8 cellular contexts compared by ENCODE assay signal in the genomic region with DNA sequence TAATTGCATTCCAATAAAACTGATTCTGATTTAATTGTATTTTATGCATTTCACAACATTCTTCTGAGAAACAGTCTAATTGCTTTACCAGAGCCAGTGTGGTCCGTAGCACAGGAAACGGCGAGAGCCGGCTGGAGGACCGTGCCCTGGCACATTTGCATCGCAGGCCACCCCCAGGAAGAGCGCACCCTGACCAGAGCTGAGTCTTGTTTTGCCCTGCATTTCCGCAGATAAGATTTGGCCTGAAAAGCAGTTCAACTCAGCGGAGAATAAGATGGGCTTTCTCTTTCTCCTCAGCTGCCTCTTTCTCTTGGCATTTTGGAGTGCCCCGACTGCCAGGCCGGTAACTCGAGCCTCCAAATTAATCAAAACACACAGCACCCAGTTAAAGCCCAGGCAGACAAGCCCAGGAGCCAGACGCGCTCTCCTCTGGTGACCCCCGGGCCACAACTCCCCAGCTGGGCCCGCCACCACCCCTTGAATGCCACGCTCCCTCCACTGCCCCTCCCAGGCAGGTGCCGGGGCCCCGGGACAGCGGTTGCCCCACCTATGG. TPM values are rescaled to one million over a fixed set of nuclear protein-coding genes. Genes with fewer than 3 reads are reported as not detected.
DNase-seq lines count a peak whose midpoint lies in the region; ATAC-seq and TF ChIP-seq lines count a peak whose summit lies in the region.

No MANE protein-coding gene starts in this region.

- intact Hi-C loops in vagina (cut with DNase I): no loop called here

- TF ChIP-seq POLR2A in vagina (IDR thresholded peaks at IDR 0.05): no peak

- H3K4me1 ChIP-seq in liver (ENCODE audit: control insufficient read depth in 4 of 4, insufficient read depth in 4 of 4, low read length in 3 of 4) (peaks cover 11 to 19% (median 14%) of the 10 kb centered on the region in 4 donors), vagina (peaks cover 20% of the 10 kb centered on the region)

- no peak overlapping the region for H3K9ac ChIP-seq in liver (ENCODE audit: low read depth in 1 of 2, low read length in 2 of 2)

- TF ChIP-seq RAD21 in liver (IDR thresholded peaks at IDR 0.05): no peak

- H3K9me3 ChIP-seq in liver (ENCODE audit: control insufficient read depth in 4 of 4, low read length in 3 of 4) (peaks cover 0 to 3% (median under 1%) of the 10 kb centered on the region in 4 donors), vagina (no peaks in the 10 kb centered on the region)

- WGBS in liver: 5% methylated on average over 20 of the region's 20 CpGs

- H3K27me3 ChIP-seq in liver (ENCODE audit: control insufficient read depth in 4 of 4, insufficient read depth in 4 of 4, low read length in 3 of 4): peaks cover 0 to 4% (median 1%) of the 10 kb centered on the region in 4 donors
- no peaks in the 10 kb centered on the region for H3K27me3 ChIP-seq in vagina

- TF ChIP-seq CTCF in brain (conservative IDR thresholded peaks at IDR 0.05) (no peak), liver (IDR thresholded peaks at IDR 0.05; ENCODE audit: low read depth, low read length, missing input control) (no peak), vagina (IDR thresholded peaks at IDR 0.05) (no peak)

- peaks cover 11 to 28% (median 14%) of the 10 kb centered on the region in 5 experiments for H3K9me3 Mint-ChIP-seq in brain

- H3K27ac Mint-ChIP-seq in brain: no peak overlapping the region

- H3K4me3 ChIP-seq in liver (ENCODE audit: low read depth in 1 of 3, low read length in 3 of 3) (peak overlapping the region; percentile 23 to 64 (median 64)), vagina (peak overlapping the region; percentile 34 to 38)

- DNase-seq in ELR (ENCODE audit: low read depth) (peak; percentile 9), vagina (ENCODE audit: extremely low spot score in 2 of 2) (no peak), dermis blood vessel endothelial cell (no peak), foreskin melanocyte (no peak)

- peak overlapping the region; percentile 76 to 87 (median 82) for H3K4me3 Mint-ChIP-seq in brain

- peaks cover 5% of the 10 kb centered on the region for H3K4me1 Mint-ChIP-seq in brain

- peaks cover 84% of the 10 kb centered on the region for H3K27me3 Mint-ChIP-seq in brain

- H3K27ac ChIP-seq in liver (ENCODE audit: low read depth in 1 of 2, low read length in 2 of 2) (peak overlapping the region; percentile 35 to 40), vagina (no peak overlapping the region)

- ATAC-seq in GM19455 (IDR thresholded peaks at IDR 0.05; ENCODE audit: unreplicated experiment) (peak; percentile 63), HG03439 (IDR thresholded peaks at IDR 0.05; ENCODE audit: unreplicated experiment) (peak; percentile 76)

- no peaks in the 10 kb centered on the region for H3K36me3 Mint-ChIP-seq in brain

- H3K36me3 ChIP-seq in liver (ENCODE audit: control insufficient read depth in 4 of 4, insufficient read depth in 3 of 4, low read depth in 1 of 4, low read length in 3 of 4) (no peaks in the 10 kb centered on the region), vagina (no peaks in the 10 kb centered on the region)

TF ChIP-seq in liver, 16 proteins besides CTCF, POLR2A, EP300 and RAD21:
- TF ChIP-seq FOXA2 (IDR thresholded peaks at IDR 0.05) (no peak), SP1 (IDR thresholded peaks at IDR 0.05) (no peak), NR2F2 (IDR thresholded peaks at IDR 0.05) (no peak), HNF4G (IDR thresholded peaks at IDR 0.05) (no peak), MAX (IDR thresholded peaks at IDR 0.05) (no peak), FOXA1 (IDR thresholded peaks at IDR 0.05) (no peak), TAF1 (conservative IDR thresholded peaks at IDR 0.05) (no peak), YY1 (IDR thresholded peaks at IDR 0.05) (no peak)
- TF ChIP-seq, protein P1, sequence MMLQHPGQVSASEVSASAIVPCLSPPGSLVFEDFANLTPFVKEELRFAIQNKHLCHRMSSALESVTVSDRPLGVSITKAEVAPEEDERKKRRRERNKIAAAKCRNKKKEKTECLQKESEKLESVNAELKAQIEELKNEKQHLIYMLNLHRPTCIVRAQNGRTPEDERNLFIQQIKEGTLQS (IDR thresholded peaks at IDR 0.05): no peak

RNA-seq across cellular contexts. Expression of gene COL4A4, which starts 0.5 kb away (rescaled TPM):
- polyA plus RNA-seq in brain (ENCODE audit: insufficient read depth, low read depth, low replicate concordance) (0.63 TPM), liver (under 1 TPM; 0.80 to 0.85 TPM)
- total RNA-seq in liver (1 to 10 TPM in 1 of 2 donors, under 1 TPM in 1; 0.14 to 3.8 TPM), vagina (2.5 TPM), dermis blood vessel endothelial cell (0.05 and 0.17 TPM in 2 replicates)

RNA-seq across cellular contexts. Expression of gene COL4A3, which starts 0.9 kb away (rescaled TPM):
- 0.15 TPM for polyA plus RNA-seq in brain (ENCODE audit: insufficient read depth, low read depth, low replicate concordance)
- total RNA-seq in liver: 1 to 10 TPM in 1 of 2 donors, under 1 TPM in 1; 0.05 to 2.3 TPM
- polyA plus RNA-seq in liver: under 1 TPM; 0.24 to 0.46 TPM
- total RNA-seq in vagina: 1.5 TPM
- under 0.01 TPM in 2 replicates for total RNA-seq in dermis blood vessel endothelial cell
